ENCODE assay signal across 26 cellular contexts in genomic region chr14:59831121-59831730, GRCh38. TPM values are rescaled to one million over a fixed set of nuclear protein-coding genes. Genes with fewer than 3 reads are reported as not detected.
"Had no signal": no experiment of that assay in that cellular context is flagged by ENCODE, and none has a peak within 500 bp of the region (broad histone marks: within the 10 kb centered on the region; RNA-seq: fewer than 3 reads in every experiment).

No MANE protein-coding gene starts in this region.

- H3K4me3 ChIP-seq: hepatocyte, mucosa of descending colon, right atrium auricular region, stomach, thyroid gland, upper lobe of left lung had no signal

- H3K27ac ChIP-seq: hepatocyte, right atrium auricular region, stomach, thyroid gland, upper lobe of left lung had no signal

- H3K27me3 ChIP-seq: hepatocyte, right atrium auricular region, stomach, thyroid gland, upper lobe of left lung had no signal

- ATAC-seq: activated naive CD8-positive, alpha-beta T cell treated with anti-CD3 and anti-CD28 coated beads, Interleukin-2, amount 50 U/mL, for 24 hours; activated T-cell treated with anti-CD3 and anti-CD28 coated beads, Interleukin-2, amount 50 U/mL, for 4 hours; activated T-helper 17 cell treated with anti-CD3 and anti-CD28 coated beads, Interleukin-2, amount 50 U/mL, for 72 hours; left ventricle myocardium superior; mucosa of descending colon; natural killer cell treated with Interleukin-12 subunit alpha and Interleukin-12 subunit beta and Interleukin-15 and Interleukin-18, amount 100 ng/mL, for 72 hours; stimulated activated naive B cell treated with anti-CD40 and anti-IgM and Interleukin-4, amounts not matched to agents 10 μg/mL and 1 μg/mL and 100 μg/mL, for 72 hours had no signal

- DNase-seq: activated CD4-positive, alpha-beta memory T cell treated with anti-CD3 and anti-CD28 coated beads, Interleukin-2, amount 10 ng/mL, durations not matched to agents 7 days and 5 days; activated CD4-positive, alpha-beta T cell treated with anti-CD3 and anti-CD28 coated beads for 1 hour; activated CD4-positive, alpha-beta T cell treated with anti-CD3 and anti-CD28 coated beads, Interleukin-2, amount 10 ng/mL, durations not matched to agents 7 days and 5 days; activated gamma-delta T cell treated with Interleukin-2 at 50 U/mL for 16 hours; activated naive CD8-positive, alpha-beta T cell treated with anti-CD3 and anti-CD28 coated beads, Interleukin-2, amount 50 U/mL, for 24 hours; activated T-cell treated with anti-CD3 and anti-CD28 coated beads, Interleukin-2, amount 50 U/mL, for 4 hours; amygdala; dermis blood vessel endothelial cell; effector memory CD4-positive, alpha-beta T cell; glutamatergic neuron; islet precursor cell; left ventricle myocardium superior; mucosa of descending colon; stimulated activated CD4-positive, alpha-beta T cell treated with anti-CD3 and anti-CD28 coated beads, Interleukin-15, amount 100 ng/mL, for 24 hours; stimulated activated CD4-positive, alpha-beta T cell treated with anti-CD3 and anti-CD28 coated beads, Interleukin-2, amount 100 ng/mL, for 24 hours; stimulated activated naive B cell treated with anti-CD40 and anti-IgM and Interleukin-4, amounts not matched to agents 10 μg/mL and 1 μg/mL and 100 μg/mL, for 72 hours; stomach; T-helper 2 cell; thyroid gland; upper lobe of left lung had no signal

- FAIRE-seq: colon, frontal cortex had no signal

RNA-seq across cellular contexts. Expression of gene RTN1, which starts 39.4 kb away (rescaled TPM):
- total RNA-seq: activated CD4-positive, alpha-beta memory T cell treated with anti-CD3 and anti-CD28 coated beads, Interleukin-2, amount 10 ng/mL, durations not matched to agents 7 days and 5 days; activated CD4-positive, alpha-beta T cell treated with anti-CD3 and anti-CD28 coated beads, Interleukin-2, amount 10 ng/mL, durations not matched to agents 7 days and 5 days; activated T-cell treated with anti-CD3 and anti-CD28 coated beads, Interleukin-2, amount 50 U/mL, for 4 hours; activated T-helper 17 cell treated with anti-CD3 and anti-CD28 coated beads, Interleukin-2, amount 50 U/mL, for 72 hours; dermis blood vessel endothelial cell; natural killer cell treated with Interleukin-12 subunit alpha and Interleukin-12 subunit beta and Interleukin-15 and Interleukin-18, amount 100 ng/mL, for 72 hours had no signal
